In genomic region chr2:176503760-176504159, GRCh38 we compare ENCODE assay signal across 1 cellular context.
TF ChIP-seq lines count a peak whose summit lies in the region.

No MANE protein-coding gene starts in this region.

TF ChIP-seq in HEK293, 187 proteins besides CTCF, POLR2A, EP300 and RAD21 (continued from another document):
- no peak for TF ChIP-seq ZNF560 (tag by site-specific recombination; IDR thresholded peaks at IDR 0.05; ENCODE audit: borderline replicate concordance)
- peak; percentile 36; the same call in 1 of the 2 replicates for TF ChIP-seq ZEB2 (tag by site-specific recombination; IDR thresholded peaks at IDR 0.05)
- TF ChIP-seq WT1 (tag by site-specific recombination; IDR thresholded peaks at IDR 0.05), result peak; percentile 85
- peak; percentile 92 for TF ChIP-seq ZNF843 (tag by site-specific recombination; IDR thresholded peaks at IDR 0.05)
- no peak for TF ChIP-seq ZNF544 (tag by site-specific recombination; IDR thresholded peaks at IDR 0.05)
- peak; percentile 91 for TF ChIP-seq FEZF1 (tag by site-specific recombination; IDR thresholded peaks at IDR 0.05)
- no peak for TF ChIP-seq ZNF10 (tag by site-specific recombination; IDR thresholded peaks at IDR 0.05)
- TF ChIP-seq ZNF133 (tag by site-specific recombination; IDR thresholded peaks at IDR 0.05), result no peak
- TF ChIP-seq ZBTB26 (tag by site-specific recombination; optimal IDR thresholded peaks at IDR 0.05), result no peak
- peak; percentile 52 for TF ChIP-seq IKZF3 (tag by site-specific recombination; IDR thresholded peaks at IDR 0.05)
- TF ChIP-seq PRDM10 (tag by site-specific recombination; IDR thresholded peaks at IDR 0.05), result peak; percentile 83
- no peak for TF ChIP-seq ZNF558 (tag by site-specific recombination; IDR thresholded peaks at IDR 0.05)
- peak; percentile 38; the same call in 1 of the 2 replicates for TF ChIP-seq MZF1 (tag by site-specific recombination; IDR thresholded peaks at IDR 0.05; ENCODE audit: borderline replicate concordance)
- TF ChIP-seq MYNN (tag by site-specific recombination; IDR thresholded peaks at IDR 0.05; ENCODE audit: borderline replicate concordance), result no peak
- 0 out of 2 replicates have a peak, but pooled peaks have one; percentile 63 for TF ChIP-seq ZNF18 (tag by site-specific recombination; IDR thresholded peaks at IDR 0.05)
- no peak for TF ChIP-seq ZNF670 (tag by site-specific recombination; IDR thresholded peaks at IDR 0.05; ENCODE audit: low read depth)
- no peak for TF ChIP-seq SP2 (tag by site-specific recombination; IDR thresholded peaks at IDR 0.05)
- TF ChIP-seq ZNF157 (tag by site-specific recombination; IDR thresholded peaks at IDR 0.05), result no peak
- TF ChIP-seq ZNF580 (tag by site-specific recombination; IDR thresholded peaks at IDR 0.05), result peak; percentile 41; the same call in 1 of the 2 replicates
- peak; percentile 61; the same call in 1 of the 2 replicates for TF ChIP-seq ZNF561 (tag by site-specific recombination; IDR thresholded peaks at IDR 0.05; ENCODE audit: borderline replicate concordance)
